Comparison of ENCODE assay signal across 33 cellular contexts in genomic region chr16:75952124-75952523, GRCh38.
DNase-seq lines count a peak whose midpoint lies in the region; ATAC-seq, FAIRE-seq and TF ChIP-seq lines count a peak whose summit lies in the region.
"Had no signal": no experiment of that assay in that cellular context is flagged by ENCODE, and none has a peak within 500 bp of the region (broad histone marks: within the 10 kb centered on the region; RNA-seq: fewer than 3 reads in every experiment).

No MANE protein-coding gene starts in this region.

- H3K14ac ChIP-seq in IMR-90 (replicated peaks; ENCODE audit: low read depth, low read length): no peak overlapping the region

- H2BK15ac ChIP-seq in IMR-90 (ENCODE audit: low read depth, low read length): no peak overlapping the region

- H3K4me1 ChIP-seq in HepG2 (ENCODE audit: insufficient read depth, low read length) (no peaks in the 10 kb centered on the region), right lobe of liver (no peaks in the 10 kb centered on the region), IMR-90 (ENCODE audit: control insufficient read depth, insufficient read depth, low read length) (no peaks in the 10 kb centered on the region), Peyer's patch (peaks cover 0 to 4% (median 0%) of the 10 kb centered on the region in 4 donors)
- H3K4me1 ChIP-seq: A549; BE2C; BLaER1; BLaER1 treated with 17β-estradiol and CSF1 and Interleukin-3, amounts not matched to agents 10 nM and 100 nM; Caco-2 had no signal

- no peak for TF ChIP-seq POLR2A in HepG2 (IDR thresholded peaks at IDR 0.05; ENCODE audit: insufficient read depth in 1 of 2, low read depth in 2 of 2, low read length in 2 of 2)
- TF ChIP-seq POLR2A in right lobe of liver (IDR thresholded peaks at IDR 0.05): no peak
- TF ChIP-seq POLR2A in IMR-90 (IDR thresholded peaks at IDR 0.05; ENCODE audit: low read depth, low read length): no peak
- TF ChIP-seq POLR2A in Peyer's patch (IDR thresholded peaks at IDR 0.05): no peak

- H3K4me2 ChIP-seq in HepG2 (ENCODE audit: low read depth, low read length) (no peak overlapping the region), IMR-90 (ENCODE audit: low read depth, low read length) (no peak overlapping the region)
- H3K4me2 ChIP-seq: A549; BLaER1; BLaER1 treated with 17β-estradiol and CSF1 and Interleukin-3, amounts not matched to agents 10 nM and 100 nM had no signal

- CTCF ChIA-PET in HepG2 (lab: Yijun Ruan, JAX; ENCODE audit: low intra/inter-chr PET ratio, low total read pairs) (no interaction called here), IMR-90 (lab: Yijun Ruan, JAX) (no interaction called here)

- H3K18ac ChIP-seq in IMR-90 (ENCODE audit: low read depth, low read length): no peak overlapping the region

- dilution Hi-C loops in IMR-90 (cut with HindIII; ENCODE audit: low sequenced_read_pairs, unreplicated experiment): no loop called here

- no peak overlapping the region for H2BK120ac ChIP-seq in IMR-90 (ENCODE audit: low read depth, low read length)

- no peak overlapping the region for H3K23ac ChIP-seq in IMR-90 (ENCODE audit: low read depth, low read length)

- no peak overlapping the region for H3K9ac ChIP-seq in HepG2 (ENCODE audit: insufficient read depth, low read depth, low read length)
- H3K9ac ChIP-seq in IMR-90 (ENCODE audit: low read depth, low read length): no peak overlapping the region
- H3K9ac ChIP-seq: BLaER1; BLaER1 treated with 17β-estradiol and CSF1 and Interleukin-3, amounts not matched to agents 10 nM and 100 nM had no signal

- intact Hi-C loops in HepG2 (cut with micrococcal nuclease; ENCODE audit: unreplicated experiment): no loop called here
- intact Hi-C loops in right lobe of liver (cut with DNase I): no loop called here
- intact Hi-C loops in IMR-90 (cut with micrococcal nuclease): no loop called here

- H2AFZ ChIP-seq in HepG2 (ENCODE audit: low read length) (no peak overlapping the region), IMR-90 (replicated peaks; ENCODE audit: low read length, poor library complexity) (no peak overlapping the region)

- TF ChIP-seq EP300 in HepG2 (IDR thresholded peaks at IDR 0.05; ENCODE audit: low read depth in 2 of 2, low read length in 2 of 2) (no peak), HepG2 (CRISPR knock-in tag; IDR thresholded peaks at IDR 0.05; ENCODE audit: borderline replicate concordance) (no peak)

- WGBS in HepG2 (ENCODE audit: low lambda C conversion rate): 2% methylated on average over 2 of the region's 2 CpGs
- 61% methylated on average over 2 of the region's 2 CpGs for WGBS in right lobe of liver (ENCODE audit: insufficient coverage, low coverage, low lambda C conversion rate, missing lambda C conversion rate)
- no CpG with 5 or more reads among the region's 2 CpGs for WGBS in IMR-90 (ENCODE audit: extremely low coverage in 2 of 2, insufficient read length in 1 of 2), 2 experiments

- no peaks in the 10 kb centered on the region for H3K79me2 ChIP-seq in HepG2 (ENCODE audit: insufficient read depth, low read length)

- no peak for TF ChIP-seq RAD21 in HepG2 (CRISPR knock-in tag; IDR thresholded peaks at IDR 0.05)
- TF ChIP-seq RAD21 in IMR-90 (IDR thresholded peaks at IDR 0.05; ENCODE audit: low read length): no peak

- no peak overlapping the region for H3K56ac ChIP-seq in IMR-90 (ENCODE audit: extremely low read depth, insufficient read depth, low read length)

- H3K4me3 ChIP-seq in HepG2 (replicated peaks in 1 of 3; ENCODE audit: insufficient read depth in 1 of 3, low read depth in 2 of 3, low read length in 3 of 3): no peak overlapping the region
- no peak overlapping the region for H3K4me3 ChIP-seq in right lobe of liver
- H3K4me3 ChIP-seq in IMR-90 (ENCODE audit: insufficient read depth, low read depth, low read length): no peak overlapping the region
- H3K4me3 ChIP-seq in Peyer's patch: no peak overlapping the region
- H3K4me3 ChIP-seq: A549; BLaER1; BLaER1 treated with 17β-estradiol and CSF1 and Interleukin-3, amounts not matched to agents 10 nM and 100 nM had no signal

- H4K5ac ChIP-seq in IMR-90 (ENCODE audit: low read depth, low read length): no peak overlapping the region

- H4K20me1 ChIP-seq in HepG2 (ENCODE audit: insufficient read depth, low read length): no peaks in the 10 kb centered on the region
- H4K20me1 ChIP-seq in IMR-90 (ENCODE audit: insufficient read depth, low read length): no peaks in the 10 kb centered on the region
- H4K20me1 ChIP-seq: BLaER1; BLaER1 treated with 17β-estradiol and CSF1 and Interleukin-3, amounts not matched to agents 10 nM and 100 nM had no signal

- no peaks in the 10 kb centered on the region for H3K9me1 ChIP-seq in IMR-90 (ENCODE audit: insufficient read depth, low read length)

- H2AK9ac ChIP-seq in IMR-90 (replicated peaks; ENCODE audit: low read depth, low read length, poor library complexity): no peak overlapping the region

- TF ChIP-seq CTCF in HepG2 (CRISPR knock-in tag; IDR thresholded peaks at IDR 0.05) (no peak), right lobe of liver (IDR thresholded peaks at IDR 0.05) (no peak), IMR-90 (conservative IDR thresholded peaks at IDR 0.05; ENCODE audit: low read depth, low read length) (no peak), Peyer's patch (IDR thresholded peaks at IDR 0.05) (no peak)

- H2BK20ac ChIP-seq in IMR-90 (ENCODE audit: low read depth, low read length): no peak overlapping the region

- no peak overlapping the region for H3K4ac ChIP-seq in IMR-90 (ENCODE audit: low read depth, low read length)

- H2BK5ac ChIP-seq in IMR-90 (ENCODE audit: low read depth, low read length, poor library complexity, severe bottlenecking): no peak overlapping the region

- BruUV-seq in HepG2 (replicated peaks; lab: Mats Ljungman, UMichigan) (no TSS peak), IMR-90 (replicated peaks; lab: Mats Ljungman, UMichigan) (no TSS peak)

- in situ Hi-C loops in HepG2 (cut with HindIII; ENCODE audit: extremely low pct_ligation_motif_present, low pct_unique_long_range_greater_than_20kb): no loop called here
- in situ Hi-C loops in IMR-90 (cut with MboI; ENCODE audit: low sequenced_read_pairs): no loop called here

- no peak overlapping the region for H4K91ac ChIP-seq in IMR-90 (ENCODE audit: insufficient read depth, low read depth, low read length)

- POLR2A ChIA-PET in HepG2 (lab: Yijun Ruan, JAX) (no interaction called here), IMR-90 (lab: Charles Lee; ENCODE audit: unreplicated experiment) (no interaction called here)

- no peak for ATAC-seq in HepG2
- ATAC-seq in right lobe of liver: no peak
- ATAC-seq in IMR-90 (ENCODE audit: low read depth): no peak
- no peak for ATAC-seq in GM19035 (IDR thresholded peaks at IDR 0.05; ENCODE audit: unreplicated experiment)
- ATAC-seq: A549; CD8-positive, alpha-beta T cell had no signal

- H4K8ac ChIP-seq in IMR-90 (ENCODE audit: low read depth in 2 of 2, low read length in 2 of 2): no peak overlapping the region

- no peaks in the 10 kb centered on the region for H3K79me1 ChIP-seq in IMR-90 (ENCODE audit: low read depth in 1 of 2, low read length in 2 of 2)

- no peak overlapping the region for H3K27ac ChIP-seq in HepG2 (ENCODE audit: extremely low read length, insufficient read depth, low read length)
- no peak overlapping the region for H3K27ac ChIP-seq in right lobe of liver
- H3K27ac ChIP-seq in IMR-90 (ENCODE audit: insufficient read depth, low read length): no peak overlapping the region
- H3K27ac ChIP-seq in caudate nucleus (ENCODE audit: low read depth, low read length): peak overlapping the region; percentile 40
- no peak overlapping the region for H3K27ac ChIP-seq in Peyer's patch
- H3K27ac ChIP-seq: 22Rv1; A549; BLaER1; BLaER1 treated with 17β-estradiol and CSF1 and Interleukin-3, amounts not matched to agents 10 nM and 100 nM; C4-2B had no signal

- no peaks in the 10 kb centered on the region for H3K36me3 ChIP-seq in HepG2 (replicated peaks in 1 of 2; ENCODE audit: control insufficient read depth in 1 of 2, insufficient read depth in 2 of 2, low read length in 2 of 2)
- no peaks in the 10 kb centered on the region for H3K36me3 ChIP-seq in right lobe of liver
- no peaks in the 10 kb centered on the region for H3K36me3 ChIP-seq in IMR-90 (ENCODE audit: control insufficient read depth, insufficient read depth, low read length)
- H3K36me3 ChIP-seq in Peyer's patch: no peaks in the 10 kb centered on the region
- H3K36me3 ChIP-seq: BE2C; BLaER1; BLaER1 treated with 17β-estradiol and CSF1 and Interleukin-3, amounts not matched to agents 10 nM and 100 nM had no signal

- DNase-seq in HepG2 (ENCODE audit: low spot score) (no peak), right lobe of liver (no peak), IMR-90 (no peak), caudate nucleus (lab: John Stamatoyannopoulos, UW) (no peak), Peyer's patch (no peak)
- DNase-seq: 8988T; ACHN; AML-193; BE2C; C1 segment of cervical spinal cord; Caco-2; Calu3; CD4-positive, alpha-beta memory T cell; CD4-positive, alpha-beta T cell; CD4-positive, CD25-positive, alpha-beta regulatory T cell; CD8-positive, alpha-beta memory T cell; CD8-positive, alpha-beta T cell; COR-L47; DMS 273 treated with DMSO at 0.1 percent for 48 hours; DMS153; DMS53; DMS79; DMS79 treated with DMSO at 0.1 percent for 48 hours; DND-41; EL had no signal

- no peak overlapping the region for H2AK5ac ChIP-seq in IMR-90 (ENCODE audit: low read depth, low read length)

- H3K9me3 ChIP-seq in HepG2 (ENCODE audit: low read length): no peaks in the 10 kb centered on the region
- H3K9me3 ChIP-seq in right lobe of liver: no peaks in the 10 kb centered on the region
- H3K9me3 ChIP-seq in IMR-90 (ENCODE audit: control insufficient read depth, insufficient read depth, low read length): no peaks in the 10 kb centered on the region
- H3K9me3 ChIP-seq in Peyer's patch: no peaks in the 10 kb centered on the region
- H3K9me3 ChIP-seq: A549; BE2C; BLaER1; BLaER1 treated with 17β-estradiol and CSF1 and Interleukin-3, amounts not matched to agents 10 nM and 100 nM; Caco-2 had no signal

- FAIRE-seq in HepG2 (lab: Jason Lieb, UNC): no peak
- FAIRE-seq: A204.1, A549, D721Med had no signal

- H3K27me3 ChIP-seq in HepG2 (ENCODE audit: control insufficient read depth in 1 of 2, insufficient read depth in 2 of 2, low read length in 2 of 2): no peaks in the 10 kb centered on the region
- no peaks in the 10 kb centered on the region for H3K27me3 ChIP-seq in right lobe of liver
- no peaks in the 10 kb centered on the region; the same call in 1 of the 2 replicates for H3K27me3 ChIP-seq in IMR-90 (ENCODE audit: control insufficient read depth, insufficient read depth, low read length)
- no peaks in the 10 kb centered on the region for H3K27me3 ChIP-seq in Peyer's patch
- H3K27me3 ChIP-seq: BE2C; BLaER1; BLaER1 treated with 17β-estradiol and CSF1 and Interleukin-3, amounts not matched to agents 10 nM and 100 nM had no signal

TF ChIP-seq in HepG2, 621 proteins besides CTCF, POLR2A, EP300 and RAD21:
- TF ChIP-seq EED (CRISPR knock-in tag; IDR thresholded peaks at IDR 0.05) (no peak), CEBPB (IDR thresholded peaks at IDR 0.05; ENCODE audit: borderline replicate concordance, low read depth, low read length) (peak; percentile 59)

TF ChIP-seq in IMR-90, 13 proteins besides CTCF, POLR2A, EP300 and RAD21 (continues in another document):
- no peak for TF ChIP-seq CHD1 (IDR thresholded peaks at IDR 0.05; ENCODE audit: low read depth, low read length)
- TF ChIP-seq RFX5 (IDR thresholded peaks at IDR 0.05; ENCODE audit: low read depth, low read length): no peak
- no peak for TF ChIP-seq FOS (IDR thresholded peaks at IDR 0.05; ENCODE audit: low read depth, low read length)
- TF ChIP-seq SMC3 (IDR thresholded peaks at IDR 0.05; ENCODE audit: low read depth, low read length): no peak
